18 cellular contexts compared by ENCODE assay signal in genomic region chr22:43398910-43399309, GRCh38. TPM values are rescaled to one million over a fixed set of nuclear protein-coding genes. Genes with fewer than 3 reads are reported as not detected.
DNase-seq lines count a peak whose midpoint lies in the region; ATAC-seq, FAIRE-seq and TF ChIP-seq lines count a peak whose summit lies in the region.
"Had no signal": no experiment of that assay in that cellular context is flagged by ENCODE, and none has a peak within 500 bp of the region (broad histone marks: within the 10 kb centered on the region; RNA-seq: fewer than 3 reads in every experiment).

No MANE protein-coding gene starts in this region.

- CTCF ChIA-PET in HepG2 (lab: Yijun Ruan, JAX; ENCODE audit: low intra/inter-chr PET ratio, low total read pairs): no interaction called here

- peaks cover 4% of the 10 kb centered on the region for H3K27me3 Mint-ChIP-seq in endodermal cell (ENCODE audit: insufficient read depth)

- peaks cover 0 to 3% of the 10 kb centered on the region in 2 experiments; a peak in 1 of 5 replicates for H3K27me3 ChIP-seq in HepG2 (ENCODE audit: control insufficient read depth in 1 of 2, insufficient read depth in 2 of 2, low read length in 2 of 2)
- no peaks in the 10 kb centered on the region for H3K27me3 ChIP-seq in right lobe of liver
- no peaks in the 10 kb centered on the region for H3K27me3 ChIP-seq in endodermal cell (ENCODE audit: control insufficient read depth, insufficient read depth, low read length, poor library complexity, severe bottlenecking)
- no peaks in the 10 kb centered on the region for H3K27me3 ChIP-seq in osteoblast (ENCODE audit: insufficient read depth, low read length)

- H3K4me3 ChIP-seq in HepG2 (replicated peaks in 1 of 3; ENCODE audit: insufficient read depth in 1 of 3, low read depth in 2 of 3, low read length in 3 of 3) (peak overlapping the region in 2 of 3 experiments; percentile 23 to 50; a peak in 4 of 6 replicates), right lobe of liver (peak overlapping the region in 1 of 3 donors; percentile 38), endodermal cell (ENCODE audit: low read length) (no peak overlapping the region), osteoblast (ENCODE audit: insufficient read depth, low read length) (no peak overlapping the region)
- H3K4me3 ChIP-seq: A549 had no signal

- intact Hi-C loops in HepG2 (cut with micrococcal nuclease; ENCODE audit: unreplicated experiment): no loop called here
- intact Hi-C loops in right lobe of liver (cut with DNase I): no loop called here

- TF ChIP-seq RAD21 in HepG2 (CRISPR knock-in tag; IDR thresholded peaks at IDR 0.05): no peak

- peak overlapping the region; percentile 52 for H3K27ac Mint-ChIP-seq in endodermal cell
- H3K27ac Mint-ChIP-seq: CD8-positive, alpha-beta T cell; H9 had no signal

- peaks cover 1% of the 10 kb centered on the region for H3K9me3 Mint-ChIP-seq in endodermal cell
- H3K9me3 Mint-ChIP-seq: CD8-positive, alpha-beta T cell had no signal

- H3K9me3 ChIP-seq in HepG2 (ENCODE audit: low read length): no peaks in the 10 kb centered on the region
- H3K9me3 ChIP-seq in right lobe of liver: no peaks in the 10 kb centered on the region
- no peaks in the 10 kb centered on the region for H3K9me3 ChIP-seq in endodermal cell (ENCODE audit: control insufficient read depth, low read length)
- H3K9me3 ChIP-seq in osteoblast (ENCODE audit: low read depth, low read length): no peaks in the 10 kb centered on the region
- H3K9me3 ChIP-seq: A549 had no signal

- 0 out of 2 replicates have a peak overlapping the region, but pooled peaks have one; percentile 27 for H3K9ac ChIP-seq in HepG2 (ENCODE audit: insufficient read depth, low read depth, low read length)
- H3K9ac ChIP-seq in endodermal cell (ENCODE audit: extremely low read depth, low read length, poor library complexity, severe bottlenecking): no peak overlapping the region

- 59% methylated on average over 8 of the region's 8 CpGs for WGBS in HepG2 (ENCODE audit: low lambda C conversion rate)
- WGBS in right lobe of liver (ENCODE audit: insufficient coverage, low coverage, low lambda C conversion rate, missing lambda C conversion rate): 84% methylated on average over 6 of the region's 8 CpGs
- WGBS in endodermal cell (ENCODE audit: insufficient coverage in 1 of 2, insufficient read length in 1 of 2), 2 experiments: 94 to 100% methylated on average over 3 to 8 of the region's 8 CpGs

- no peak for TF ChIP-seq EP300 in HepG2 (IDR thresholded peaks at IDR 0.05; ENCODE audit: low read depth in 2 of 2, low read length in 2 of 2)
- no peak for TF ChIP-seq EP300 in HepG2 (CRISPR knock-in tag; IDR thresholded peaks at IDR 0.05; ENCODE audit: borderline replicate concordance)

- H3K36me3 Mint-ChIP-seq in endodermal cell (ENCODE audit: low read depth): no peaks in the 10 kb centered on the region
- H3K36me3 Mint-ChIP-seq: CD8-positive, alpha-beta T cell had no signal

- POLR2A ChIA-PET in HepG2 (lab: Yijun Ruan, JAX): interaction anchor here (0.8 to 2.4 kb wide), 4 partner anchors 9 to 76 kb away, joined by 3 to 17 read pairs (median 4); no protein-coding TSS in a partner anchor

- H3K4me2 ChIP-seq in HepG2 (ENCODE audit: low read depth, low read length) (peak overlapping the region; percentile 66), osteoblast (ENCODE audit: insufficient read depth, low read length) (no peak overlapping the region)
- H3K4me2 ChIP-seq: A549 had no signal

- H3K4me1 Mint-ChIP-seq in endodermal cell: peaks cover 4% of the 10 kb centered on the region

- H3K79me2 ChIP-seq in HepG2 (ENCODE audit: insufficient read depth, low read length) (no peaks in the 10 kb centered on the region), osteoblast (ENCODE audit: insufficient read depth, low read length) (no peaks in the 10 kb centered on the region)

- H2AFZ ChIP-seq in HepG2 (ENCODE audit: low read length) (no peak overlapping the region), osteoblast (ENCODE audit: low read length) (no peak overlapping the region)

- H3K4me3 Mint-ChIP-seq in endodermal cell: no peak overlapping the region
- H3K4me3 Mint-ChIP-seq: CD8-positive, alpha-beta T cell; H9 had no signal

- H3K4me1 ChIP-seq in HepG2 (ENCODE audit: insufficient read depth, low read length) (peaks cover 97% of the 10 kb centered on the region), right lobe of liver (peaks cover 0 to 30% (median 9%) of the 10 kb centered on the region in 4 donors), endodermal cell (ENCODE audit: control insufficient read depth, insufficient read depth, low read length) (no peaks in the 10 kb centered on the region), osteoblast (ENCODE audit: insufficient read depth, low read length) (no peaks in the 10 kb centered on the region)
- H3K4me1 ChIP-seq: A549 had no signal

- no TSS peak for BruUV-seq in HepG2 (replicated peaks; lab: Mats Ljungman, UMichigan)

- H3K27ac ChIP-seq in HepG2 (ENCODE audit: extremely low read length, insufficient read depth, low read length) (no peak overlapping the region), right lobe of liver (peak overlapping the region in 1 of 3 donors; percentile 29), endodermal cell (ENCODE audit: low read depth, low read length) (no peak overlapping the region), osteoblast (ENCODE audit: low read depth, low read length) (no peak overlapping the region)
- H3K27ac ChIP-seq: 22Rv1, A549 had no signal

- DNase-seq in HepG2 (ENCODE audit: low spot score) (no peak), right lobe of liver (no peak), endodermal cell (no peak), osteoblast (ENCODE audit: insufficient read length, low spot score, missing footprints) (peak; percentile 56), SW480 (ENCODE audit: low spot score) (no peak), dermis blood vessel endothelial cell (no peak), C1 segment of cervical spinal cord (lab: John Stamatoyannopoulos, UW) (no peak)
- DNase-seq: AML-193; Calu3; CD8-positive, alpha-beta T cell; DMS79 treated with DMSO at 0.1 percent for 48 hours; GF-D8; GOT3 had no signal

- H3K36me3 ChIP-seq in HepG2 (replicated peaks in 1 of 2; ENCODE audit: control insufficient read depth in 1 of 2, insufficient read depth in 2 of 2, low read length in 2 of 2) (no peaks in the 10 kb centered on the region), right lobe of liver (no peaks in the 10 kb centered on the region), endodermal cell (ENCODE audit: control insufficient read depth, insufficient read depth, low read length) (no peaks in the 10 kb centered on the region), osteoblast (ENCODE audit: insufficient read depth, low read length) (no peaks in the 10 kb centered on the region)

- TF ChIP-seq POLR2A in HepG2 (IDR thresholded peaks at IDR 0.05; ENCODE audit: insufficient read depth in 1 of 2, low read depth in 2 of 2, low read length in 2 of 2): no peak
- no peak for TF ChIP-seq POLR2A in right lobe of liver (IDR thresholded peaks at IDR 0.05)

- no peak for FAIRE-seq in HepG2 (lab: Jason Lieb, UNC)
- FAIRE-seq: A549 had no signal

- no peak for ATAC-seq in HepG2
- ATAC-seq in right lobe of liver: no peak
- ATAC-seq: CD8-positive, alpha-beta T cell had no signal

- TF ChIP-seq CTCF in HepG2 (CRISPR knock-in tag; IDR thresholded peaks at IDR 0.05) (no peak), right lobe of liver (IDR thresholded peaks at IDR 0.05) (no peak), endodermal cell (conservative IDR thresholded peaks at IDR 0.05) (no peak), osteoblast (IDR thresholded peaks at IDR 0.05; ENCODE audit: extremely low read depth, low read depth, low read length) (no peak)

- in situ Hi-C loops in HepG2 (cut with HindIII; ENCODE audit: extremely low pct_ligation_motif_present, low pct_unique_long_range_greater_than_20kb): no loop called here

- H4K20me1 ChIP-seq in HepG2 (ENCODE audit: insufficient read depth, low read length) (no peaks in the 10 kb centered on the region), osteoblast (ENCODE audit: insufficient read depth, low read length) (no peaks in the 10 kb centered on the region)

RNA-seq across cellular contexts. Expression of gene MPPED1, which starts 12.9 kb away (rescaled TPM):
- total RNA-seq in HepG2 (2016; rRNA removed; fragmentation: Illumina TruSeq; extraction: Trizol) (not detected in 2 replicates), right lobe of liver (10 to 100 TPM in 4 of 6 experiments, 1 to 10 TPM in 2; 2.4 to 13.8 (median 11.3) TPM), endodermal cell (under 1 TPM; 0.11 to 0.59 TPM), osteoblast (not detected in 2 replicates), dermis blood vessel endothelial cell (not detected in 2 replicates)
- total RNA-seq in HepG2 (2016; cell fraction: cytosol; rRNA removed; fragmentation: Illumina TruSeq; extraction: Trizol; ENCODE audit: low read depth): not detected in 2 replicates
- total RNA-seq in HepG2 (2016; cell fraction: insoluble cytoplasmic fraction; rRNA removed; fragmentation: Illumina TruSeq; extraction: Trizol): not detected in 2 replicates
- not detected in 2 replicates for total RNA-seq in HepG2 (2016; cell fraction: membrane; rRNA removed; fragmentation: Illumina TruSeq; extraction: Trizol)
- total RNA-seq in HepG2 (2016; cell fraction: nucleus; rRNA removed; fragmentation: Illumina TruSeq; extraction: Trizol): not detected in 2 replicates
- polyA plus RNA-seq in HepG2 (2011; rRNA removed): 0.77 and 1.2 TPM in 2 replicates
- 0.78 and 0.81 TPM in 2 replicates for polyA plus RNA-seq in HepG2 (2011; cell fraction: cytosol; rRNA removed)
- polyA plus RNA-seq in HepG2 (2011; cell fraction: nucleus; rRNA removed): 0.59 and 0.83 TPM in 2 replicates
- 0.63 and 0.94 TPM in 2 replicates for polyA plus RNA-seq in HepG2 (2012)
- polyA plus RNA-seq in HepG2 (2016; cell fraction: cytosol; fragmentation: Illumina TruSeq; extraction: Trizol; ENCODE audit: low read depth): not detected in 2 replicates
- polyA plus RNA-seq in HepG2 (2016; cell fraction: insoluble cytoplasmic fraction; fragmentation: Illumina TruSeq; extraction: Trizol; ENCODE audit: low read depth): not detected in 2 replicates
- polyA plus RNA-seq in HepG2 (2016; cell fraction: membrane; fragmentation: Illumina TruSeq; extraction: Trizol; ENCODE audit: low read depth): not detected in 2 replicates
- not detected in 2 replicates for polyA plus RNA-seq in HepG2 (2016; cell fraction: nucleus; fragmentation: Illumina TruSeq; extraction: Trizol; ENCODE audit: insufficient read depth, low read depth)
- polyA minus RNA-seq in HepG2 (2011; rRNA and poly(A)+ RNA removed; ENCODE audit: low replicate concordance): 0.90 TPM in 1 of 2 replicates, not detected in the other
- 0.44 and 0.49 TPM in 2 replicates for polyA minus RNA-seq in HepG2 (2011; cell fraction: cytosol; rRNA and poly(A)+ RNA removed)
- polyA minus RNA-seq in HepG2 (2011; cell fraction: nucleus; rRNA and poly(A)+ RNA removed): 0.26 and 0.75 TPM in 2 replicates
- polyA plus RNA-seq in endodermal cell (2013, experiment 1 of 2): 0.75 TPM
- polyA plus RNA-seq in endodermal cell (2013, experiment 2 of 2): 0.70 TPM
- total RNA-seq: Calu3; CD8-positive, alpha-beta T cell; HT-29 had no signal
- polyA plus RNA-seq: A549, BJ had no signal

RNA-seq across cellular contexts. Expression of gene SCUBE1, which starts 55.7 kb away (rescaled TPM):
- total RNA-seq in HepG2 (2016; rRNA removed; fragmentation: Illumina TruSeq; extraction: Trizol) (under 0.01 TPM in 1 of 2 replicates, not detected in the other), right lobe of liver (10 to 100 TPM in 1 of 6 experiments, 1 to 10 TPM in 4, under 1 TPM in 1; 0.73 to 11.7 (median 2.7) TPM), endodermal cell (under 1 TPM; 0.13 to 0.95 TPM), osteoblast (2.1 and 2.2 TPM in 2 replicates), dermis blood vessel endothelial cell (0.42 TPM in 1 of 2 replicates, not detected in the other)
- not detected in 2 replicates for total RNA-seq in HepG2 (2016; cell fraction: cytosol; rRNA removed; fragmentation: Illumina TruSeq; extraction: Trizol; ENCODE audit: low read depth)
- total RNA-seq in HepG2 (2016; cell fraction: insoluble cytoplasmic fraction; rRNA removed; fragmentation: Illumina TruSeq; extraction: Trizol): under 0.01 and 0.06 TPM in 2 replicates
- total RNA-seq in HepG2 (2016; cell fraction: membrane; rRNA removed; fragmentation: Illumina TruSeq; extraction: Trizol): 0.06 TPM in 1 of 2 replicates, not detected in the other
- total RNA-seq in HepG2 (2016; cell fraction: nucleus; rRNA removed; fragmentation: Illumina TruSeq; extraction: Trizol): not detected in 2 replicates
- polyA plus RNA-seq in HepG2 (2011; rRNA removed): 0.04 and 0.05 TPM in 2 replicates
- polyA plus RNA-seq in HepG2 (2011; cell fraction: cytosol; rRNA removed): 0.05 TPM in 1 of 2 replicates, not detected in the other
- polyA plus RNA-seq in HepG2 (2011; cell fraction: nucleus; rRNA removed): 0.02 and 0.09 TPM in 2 replicates
- polyA plus RNA-seq in HepG2 (2012): not detected in 2 replicates
- not detected in 2 replicates for polyA plus RNA-seq in HepG2 (2016; cell fraction: cytosol; fragmentation: Illumina TruSeq; extraction: Trizol; ENCODE audit: low read depth)
- not detected in 2 replicates for polyA plus RNA-seq in HepG2 (2016; cell fraction: insoluble cytoplasmic fraction; fragmentation: Illumina TruSeq; extraction: Trizol; ENCODE audit: low read depth)
- not detected in 2 replicates for polyA plus RNA-seq in HepG2 (2016; cell fraction: membrane; fragmentation: Illumina TruSeq; extraction: Trizol; ENCODE audit: low read depth)
- polyA plus RNA-seq in HepG2 (2016; cell fraction: nucleus; fragmentation: Illumina TruSeq; extraction: Trizol; ENCODE audit: insufficient read depth, low read depth): not detected in 2 replicates
- polyA minus RNA-seq in HepG2 (2011; rRNA and poly(A)+ RNA removed; ENCODE audit: low replicate concordance): not detected in 2 replicates
- polyA minus RNA-seq in HepG2 (2011; cell fraction: cytosol; rRNA and poly(A)+ RNA removed): not detected in 2 replicates
- not detected in 2 replicates for polyA minus RNA-seq in HepG2 (2011; cell fraction: nucleus; rRNA and poly(A)+ RNA removed)
- polyA plus RNA-seq in endodermal cell (2013, experiment 1 of 2): 32.3 TPM
- polyA plus RNA-seq in endodermal cell (2013, experiment 2 of 2): 25.2 TPM
- total RNA-seq: CD8-positive, alpha-beta T cell had no signal
- polyA plus RNA-seq: BJ had no signal

Comparison
In these comparisons a context has a peak if more than half of its experiments do, and no peak if none do; other contexts are left out.
1. H3K4me3 ChIP-seq: peak in HepG2 (2 of 3); none in endodermal cell (single experiment) and osteoblast (single experiment).